In genomic region chr22:49979587-49980264, GRCh38 we compare ENCODE assay signal across 8 cellular contexts. TPM values are rescaled to one million over a fixed set of nuclear protein-coding genes. Genes with fewer than 3 reads are reported as not detected.
DNase-seq lines count a peak whose midpoint lies in the region; ATAC-seq and TF ChIP-seq lines count a peak whose summit lies in the region.

No MANE protein-coding gene starts in this region.

- no peaks in the 10 kb centered on the region for H3K79me2 ChIP-seq in hepatocyte

- peak; percentile 56 for DNase-seq in DMS 273 (lab: John Stamatoyannopoulos, UW; ENCODE audit: unreplicated experiment)
- DNase-seq in DMS 273 treated with DMSO at 0.1 percent for 48 hours (lab: John Stamatoyannopoulos, UW) = no peak
- peak; percentile 34 to 62 for DNase-seq in Kasumi-1 (lab: John Stamatoyannopoulos, UW)
- DNase-seq in activated CD8-positive, alpha-beta memory T cell treated with anti-CD3 and anti-CD28 coated beads for 24 hours = peak; percentile 61
- DNase-seq in hepatocyte (ENCODE audit: low spot score) = peak; percentile 29
- DNase-seq in transverse colon = peak; percentile 53
- DNase-seq in NCI-H2029 treated with DMSO at 0.1 percent for 48 hours (lab: John Stamatoyannopoulos, UW) = no peak

- H3K9me2 ChIP-seq in hepatocyte (replicated peaks; ENCODE audit: insufficient read depth) = no peaks in the 10 kb centered on the region

- ATAC-seq in HG02852 (IDR thresholded peaks at IDR 0.05; ENCODE audit: unreplicated experiment) = no peak

- no peak for TF ChIP-seq EP300 in transverse colon (IDR thresholded peaks at IDR 0.05; ENCODE audit: low read depth)

- H3K36me3 ChIP-seq in hepatocyte (replicated peaks; ENCODE audit: insufficient read depth, low read depth) = no peaks in the 10 kb centered on the region
- no peaks in the 10 kb centered on the region for H3K36me3 ChIP-seq in transverse colon

- peaks cover 20% of the 10 kb centered on the region for H3K27me3 ChIP-seq in hepatocyte
- peaks cover 33% of the 10 kb centered on the region for H3K27me3 ChIP-seq in transverse colon

- TF ChIP-seq CTCF in hepatocyte (IDR thresholded peaks at IDR 0.05; ENCODE audit: poor library complexity) (peak; percentile 43), transverse colon (IDR thresholded peaks at IDR 0.05) (peak; percentile 54 to 68 (median 58))

- no peak overlapping the region for H3K27ac ChIP-seq in hepatocyte
- no peak overlapping the region for H3K27ac ChIP-seq in transverse colon

- intact Hi-C loops in transverse colon (cut with DNase I; ENCODE audit: low total_unique reads) = no loop called here

- TF ChIP-seq POLR2A in transverse colon (IDR thresholded peaks at IDR 0.05) = no peak

- H2AFZ ChIP-seq in hepatocyte = no peak overlapping the region

- no peaks in the 10 kb centered on the region for H3K4me1 ChIP-seq in hepatocyte (ENCODE audit: insufficient read depth)
- peaks cover 5 to 20% (median 10%) of the 10 kb centered on the region in 4 donors for H3K4me1 ChIP-seq in transverse colon

- H3K9me3 ChIP-seq in hepatocyte (ENCODE audit: low read depth) (no peaks in the 10 kb centered on the region), transverse colon (peaks cover 5 to 7% of the 10 kb centered on the region in 2 donors)

- 50% methylated on average over 7 of the region's 7 CpGs for WGBS in hepatocyte (ENCODE audit: low lambda C conversion rate, missing lambda C conversion rate)
- 47 to 61% methylated on average over 4 to 7 of the region's 7 CpGs for WGBS in transverse colon (ENCODE audit: low coverage in 1 of 2), 2 donors

- H4K20me1 ChIP-seq in hepatocyte (ENCODE audit: insufficient read depth, poor library complexity, severe bottlenecking) = no peaks in the 10 kb centered on the region

- H3K4me3 ChIP-seq in hepatocyte = no peak overlapping the region
- no peak overlapping the region for H3K4me3 ChIP-seq in transverse colon

- in situ Hi-C loops in transverse colon (cut with MboI; ENCODE audit: low pct_ligation_motif_present in 1 of 4, low pct_unique_long_range_greater_than_20kb in 1 of 4, low sequenced_read_pairs in 3 of 4) = loop anchor here in 1 of 4 donors (10.0 kb wide), 1 partner anchor 45 kb away; no protein-coding TSS in a partner anchor

- H3K4me2 ChIP-seq in hepatocyte = no peak overlapping the region

RNA-seq across cellular contexts. Expression of gene PIM3, which starts 19.2 kb away (rescaled TPM):
- total RNA-seq in hepatocyte (71.8 and 81.1 TPM in 2 replicates), transverse colon (100 to 1,000 TPM; 115 to 290 (median 147) TPM)
- polyA plus RNA-seq in hepatocyte = 131 and 138 TPM in 2 replicates

RNA-seq across cellular contexts. Expression of gene IL17REL, which starts 32.8 kb away (rescaled TPM):
- total RNA-seq in hepatocyte (not detected in 2 replicates), transverse colon (1 to 10 TPM in 2 of 4 donors, under 1 TPM in 2; 0.32 to 2.2 (median 1.3) TPM)
- not detected in 2 replicates for polyA plus RNA-seq in hepatocyte

Comparison
In these comparisons a context has a peak if more than half of its experiments do, and no peak if none do; other contexts are left out.
1. DNase-seq: peak in DMS 273 (single experiment), Kasumi-1 (2 of 2), activated CD8-positive, alpha-beta memory T cell treated with anti-CD3 and anti-CD28 coated beads for 24 hours (single experiment), hepatocyte (single experiment) and transverse colon (single experiment); none in DMS 273 treated with DMSO at 0.1 percent for 48 hours (single experiment) and NCI-H2029 treated with DMSO at 0.1 percent for 48 hours (single experiment).